25 cellular contexts compared by ENCODE assay signal in the genomic region with DNA sequence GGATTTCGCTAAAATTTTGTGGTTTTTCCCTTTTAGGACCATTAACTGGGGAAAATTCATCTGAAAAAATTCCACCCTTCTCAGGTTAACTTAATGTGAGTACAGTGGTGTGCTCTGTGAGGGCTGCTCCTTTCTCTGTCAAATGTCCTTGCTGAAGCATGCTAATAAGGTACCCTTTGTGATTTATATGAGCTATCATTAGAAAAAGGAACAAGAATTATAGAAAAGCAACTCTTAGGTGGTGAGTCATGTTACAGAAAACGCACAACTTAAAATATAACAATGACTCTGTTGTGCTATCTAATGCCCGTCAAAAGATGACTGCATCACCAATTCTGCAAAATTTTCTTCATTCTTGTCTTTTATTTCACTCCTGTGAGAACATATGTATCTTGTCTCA.
"Had no signal": no experiment of that assay in that cellular context is flagged by ENCODE, and none has a peak within 500 bp of the region (broad histone marks: within the 10 kb centered on the region; RNA-seq: fewer than 3 reads in every experiment).

No MANE protein-coding gene starts in this region.

- H3K9me3 Mint-ChIP-seq: activated naive CD8-positive, alpha-beta T cell treated with anti-CD3 and anti-CD28 coated beads, Interleukin-2, amount 50 U/mL, for 24 hours; nephron; stimulated activated naive CD8-positive, alpha-beta T cell treated with anti-CD3 and anti-CD28 coated beads, Interleukin-15, Interleukin-2, amounts not matched to agents 100 ng/mL and 50 ng/mL, for 24 hours had no signal

- H3K27me3 ChIP-seq: brain microvascular endothelial cell, esophagus muscularis mucosa, neutrophil, pancreas, thyroid gland, upper lobe of right lung had no signal

- H3K27me3 Mint-ChIP-seq: activated CD4-positive, alpha-beta memory T cell treated with anti-CD3 and anti-CD28 coated beads for 36 hours; activated naive CD8-positive, alpha-beta T cell treated with anti-CD3 and anti-CD28 coated beads, Interleukin-2, amount 50 U/mL, for 24 hours; stimulated activated naive CD8-positive, alpha-beta T cell treated with anti-CD3 and anti-CD28 coated beads, Interleukin-15, Interleukin-2, amounts not matched to agents 100 ng/mL and 50 ng/mL, for 24 hours; T-helper 17 cell had no signal

- ATAC-seq: activated naive CD8-positive, alpha-beta T cell treated with anti-CD3 and anti-CD28 coated beads, Interleukin-2, amount 50 U/mL, for 24 hours; activated T-cell treated with anti-CD3 and anti-CD28 coated beads, Interleukin-2, amount 50 U/mL, for 72 hours; left ventricle myocardium superior; pancreas; right cardiac atrium; T-helper 17 cell; upper lobe of right lung had no signal

- H3K9me3 ChIP-seq: esophagus muscularis mucosa, neutrophil, pancreas, thyroid gland, upper lobe of right lung had no signal

- H3K36me3 Mint-ChIP-seq: activated CD4-positive, alpha-beta memory T cell treated with anti-CD3 and anti-CD28 coated beads for 36 hours; immature natural killer cell had no signal

- H3K4me3 ChIP-seq: esophagus muscularis mucosa, pancreas, thyroid gland, upper lobe of right lung had no signal

- H3K27ac ChIP-seq: brain microvascular endothelial cell, esophagus muscularis mucosa, neutrophil, pancreas, thyroid gland, upper lobe of right lung had no signal

- H3K4me3 Mint-ChIP-seq: activated CD4-positive, alpha-beta memory T cell treated with anti-CD3 and anti-CD28 coated beads for 36 hours; activated naive CD8-positive, alpha-beta T cell treated with anti-CD3 and anti-CD28 coated beads, Interleukin-2, amount 50 U/mL, for 24 hours; activated T-cell treated with anti-CD3 and anti-CD28 coated beads, Interleukin-2, amount 50 U/mL, for 72 hours; immature natural killer cell; nephron; stimulated activated naive CD8-positive, alpha-beta T cell treated with anti-CD3 and anti-CD28 coated beads, Interleukin-15, Interleukin-2, amounts not matched to agents 100 ng/mL and 50 ng/mL, for 24 hours; T-helper 17 cell had no signal

- DNase-seq: activated CD4-positive, alpha-beta memory T cell treated with anti-CD3 and anti-CD28 coated beads for 36 hours; activated CD4-positive, alpha-beta T cell treated with anti-CD3 and anti-CD28 coated beads for 4 hours; activated CD4-positive, CD25-positive, alpha-beta regulatory T cell; activated effector memory CD4-positive, alpha-beta T cell treated with anti-CD3 and anti-CD28 coated beads, Interleukin-2, amount 50 U/mL, for 16 hours; activated naive CD4-positive, alpha-beta T cell treated with anti-CD3 and anti-CD28 coated beads, Interleukin-2, amount 50 U/mL, for 16 hours; activated naive CD8-positive, alpha-beta T cell treated with anti-CD3 and anti-CD28 coated beads, Interleukin-2, amount 50 U/mL, for 24 hours; activated T-cell treated with anti-CD3 and anti-CD28 coated beads, Interleukin-2, amount 50 U/mL, for 72 hours; brain microvascular endothelial cell; central memory CD4-positive, alpha-beta T cell; dermis blood vessel endothelial cell; effector memory CD4-positive, alpha-beta T cell; immature natural killer cell; left ventricle myocardium superior; pancreas; right cardiac atrium; stimulated activated CD4-positive, alpha-beta T cell treated with anti-CD3 and anti-CD28 coated beads, Interleukin-1b, Interleukin-23, amount 100 ng/mL, for 48 hours; substantia nigra; SW 1271; T-helper 17 cell; thyroid gland; upper lobe of right lung had no signal

- H3K4me1 ChIP-seq: esophagus muscularis mucosa, pancreas, thyroid gland, upper lobe of right lung had no signal

- H3K36me3 ChIP-seq: brain microvascular endothelial cell, esophagus muscularis mucosa, neutrophil, pancreas, thyroid gland, upper lobe of right lung had no signal

- H3K4me1 Mint-ChIP-seq: activated naive CD8-positive, alpha-beta T cell treated with anti-CD3 and anti-CD28 coated beads, Interleukin-2, amount 50 U/mL, for 24 hours; immature natural killer cell; T-helper 17 cell had no signal

- H3K27ac Mint-ChIP-seq: activated CD4-positive, alpha-beta memory T cell treated with anti-CD3 and anti-CD28 coated beads for 36 hours; activated naive CD8-positive, alpha-beta T cell treated with anti-CD3 and anti-CD28 coated beads, Interleukin-2, amount 50 U/mL, for 24 hours; activated T-cell treated with anti-CD3 and anti-CD28 coated beads, Interleukin-2, amount 50 U/mL, for 72 hours; immature natural killer cell; nephron; stimulated activated naive CD8-positive, alpha-beta T cell treated with anti-CD3 and anti-CD28 coated beads, Interleukin-15, Interleukin-2, amounts not matched to agents 100 ng/mL and 50 ng/mL, for 24 hours; T-helper 17 cell had no signal
